In genomic region chr7:140621326-140622035, GRCh38 we compare ENCODE assay signal across 18 cellular contexts. TPM values are rescaled to one million over a fixed set of nuclear protein-coding genes. Genes with fewer than 3 reads are reported as not detected.
DNase-seq lines count a peak whose midpoint lies in the region; FAIRE-seq and TF ChIP-seq lines count a peak whose summit lies in the region.
"Had no signal": no experiment of that assay in that cellular context is flagged by ENCODE, and none has a peak within 500 bp of the region (broad histone marks: within the 10 kb centered on the region; RNA-seq: fewer than 3 reads in every experiment).

No MANE protein-coding gene starts in this region.

- no peak overlapping the region for H3K9ac ChIP-seq in MM.1S (ENCODE audit: low read length)

- H3K4me1 ChIP-seq in MM.1S (ENCODE audit: low read length): peaks cover 20% of the 10 kb centered on the region

- no peak overlapping the region for H3K4me3 Mint-ChIP-seq in mesothelial cell of epicardium
- H3K4me3 Mint-ChIP-seq: activated T-helper 17 cell treated with anti-CD3 and anti-CD28 coated beads, Interleukin-2, amount 50 U/mL, for 72 hours had no signal

- H3F3A ChIP-seq in MM.1S (ENCODE audit: insufficient read depth, low read length): 0 out of 2 replicates have a peak, but pooled peaks cover 9% of the 10 kb centered on the region

- H3K9me2 ChIP-seq in MM.1S (replicated peaks; ENCODE audit: insufficient read depth, low read length): no peaks in the 10 kb centered on the region

- no peak overlapping the region for H2AFZ ChIP-seq in MM.1S (ENCODE audit: low read length)

- TF ChIP-seq CTCF in MM.1S (IDR thresholded peaks at IDR 0.05; ENCODE audit: low read length) (no peak), brain microvascular endothelial cell (IDR thresholded peaks at IDR 0.05; ENCODE audit: low read depth, low read length, missing control alignments) (no peak), mesothelial cell of epicardium (IDR thresholded peaks at IDR 0.05; ENCODE audit: unreplicated experiment) (no peak)

- H3K4me3 ChIP-seq in MM.1S (ENCODE audit: low read length): no peak overlapping the region
- no peak overlapping the region for H3K4me3 ChIP-seq in brain microvascular endothelial cell (ENCODE audit: low read depth, low read length)
- H3K4me3 ChIP-seq: testis had no signal

- H3K9me3 Mint-ChIP-seq in mesothelial cell of epicardium: no peaks in the 10 kb centered on the region
- H3K9me3 Mint-ChIP-seq: activated T-helper 17 cell treated with anti-CD3 and anti-CD28 coated beads, Interleukin-2, amount 50 U/mL, for 72 hours had no signal

- no peaks in the 10 kb centered on the region for H3K79me2 ChIP-seq in MM.1S (ENCODE audit: low read length)

- peak; percentile 76 for DNase-seq in ELR (ENCODE audit: low read depth)
- peak; percentile 18 for DNase-seq in MM.1S
- DNase-seq in brain microvascular endothelial cell: peak; percentile 57
- DNase-seq in mesothelial cell of epicardium (ENCODE audit: low spot score in 2 of 2, unreplicated experiment in 2 of 2): no peak
- no peak for DNase-seq in NCI-H187 treated with DMSO at 0.1 percent for 48 hours (lab: John Stamatoyannopoulos, UW)
- no peak for DNase-seq in NCI-H128 (lab: John Stamatoyannopoulos, UW; ENCODE audit: unreplicated experiment)
- DNase-seq in ureter (ENCODE audit: low spot score): no peak
- DNase-seq in urothelium cell line (ENCODE audit: low spot score): no peak
- DNase-seq: activated CD4-positive, alpha-beta T cell treated with anti-CD3 and anti-CD28 coated beads, Interleukin-2, amount 50 U/mL, for 4 hours; aorta; BE2C; effector CD8-positive, alpha-beta T cell; KBM-7; kidney; NCI-H69; Right ventricle myocardium superior; testis had no signal

- no peaks in the 10 kb centered on the region for H3K27me3 ChIP-seq in MM.1S (replicated peaks; ENCODE audit: insufficient read depth, low read length)
- no peaks in the 10 kb centered on the region for H3K27me3 ChIP-seq in brain microvascular endothelial cell (replicated peaks)
- H3K27me3 ChIP-seq: BE2C, testis had no signal

- H3K27ac Mint-ChIP-seq in mesothelial cell of epicardium: peak overlapping the region; percentile 15
- H3K27ac Mint-ChIP-seq: activated T-helper 17 cell treated with anti-CD3 and anti-CD28 coated beads, Interleukin-2, amount 50 U/mL, for 72 hours had no signal

- H3K27me3 Mint-ChIP-seq in mesothelial cell of epicardium (ENCODE audit: low read depth): no peaks in the 10 kb centered on the region

- H3K4me2 ChIP-seq in MM.1S (ENCODE audit: low read depth, low read length): no peak overlapping the region

- no peak for FAIRE-seq in urothelium cell line (lab: Jason Lieb, UNC)
- FAIRE-seq: kidney had no signal

- peaks cover 39% of the 10 kb centered on the region for H3K4me1 Mint-ChIP-seq in mesothelial cell of epicardium
- H3K4me1 Mint-ChIP-seq: activated T-helper 17 cell treated with anti-CD3 and anti-CD28 coated beads, Interleukin-2, amount 50 U/mL, for 72 hours had no signal

- H3K36me3 ChIP-seq in MM.1S (replicated peaks; ENCODE audit: insufficient read depth, low read length): no peaks in the 10 kb centered on the region
- no peaks in the 10 kb centered on the region for H3K36me3 ChIP-seq in brain microvascular endothelial cell (replicated peaks)
- H3K36me3 ChIP-seq: BE2C had no signal

- no peaks in the 10 kb centered on the region for H4K20me1 ChIP-seq in MM.1S (ENCODE audit: insufficient read depth, low read length)

- H3K36me3 Mint-ChIP-seq in mesothelial cell of epicardium: no peaks in the 10 kb centered on the region

- in situ Hi-C loops in brain microvascular endothelial cell (cut with HindIII; ENCODE audit: low pct_ligation_motif_present, low sequenced_read_pairs): no loop called here

- H3K27ac ChIP-seq in MM.1S (ENCODE audit: low read length): no peak overlapping the region
- H3K27ac ChIP-seq in brain microvascular endothelial cell: peak overlapping the region; percentile 60
- H3K27ac ChIP-seq: testis had no signal

- no peaks in the 10 kb centered on the region for H3K9me3 ChIP-seq in MM.1S (replicated peaks; ENCODE audit: insufficient read depth, low read length)
- H3K9me3 ChIP-seq: BE2C, testis had no signal

RNA-seq across cellular contexts. Expression of gene DENND2A, which starts 19.1 kb away (rescaled TPM):
- total RNA-seq in mesothelial cell of epicardium (31.9 to 38.0 TPM (median 32.3 TPM) in 3 replicates), ureter (14.9 TPM)
- total RNA-seq: activated T-helper 17 cell treated with anti-CD3 and anti-CD28 coated beads, Interleukin-2, amount 50 U/mL, for 72 hours had no signal

RNA-seq across cellular contexts. Expression of gene ADCK2, which starts 51.3 kb away (rescaled TPM):
- total RNA-seq in mesothelial cell of epicardium (24.9 to 28.8 TPM (median 26.6 TPM) in 3 replicates), ureter (28.9 TPM)

Comparison
In these comparisons a context has a peak if more than half of its experiments do, and no peak if none do; other contexts are left out.
1. DNase-seq: peak in ELR (single experiment), MM.1S (single experiment) and brain microvascular endothelial cell (single experiment); none in mesothelial cell of epicardium (0 of 2), NCI-H187 treated with DMSO at 0.1 percent for 48 hours (single experiment), NCI-H128 (single experiment), ureter (single experiment) and urothelium cell line (single experiment).